In the genomic region with DNA sequence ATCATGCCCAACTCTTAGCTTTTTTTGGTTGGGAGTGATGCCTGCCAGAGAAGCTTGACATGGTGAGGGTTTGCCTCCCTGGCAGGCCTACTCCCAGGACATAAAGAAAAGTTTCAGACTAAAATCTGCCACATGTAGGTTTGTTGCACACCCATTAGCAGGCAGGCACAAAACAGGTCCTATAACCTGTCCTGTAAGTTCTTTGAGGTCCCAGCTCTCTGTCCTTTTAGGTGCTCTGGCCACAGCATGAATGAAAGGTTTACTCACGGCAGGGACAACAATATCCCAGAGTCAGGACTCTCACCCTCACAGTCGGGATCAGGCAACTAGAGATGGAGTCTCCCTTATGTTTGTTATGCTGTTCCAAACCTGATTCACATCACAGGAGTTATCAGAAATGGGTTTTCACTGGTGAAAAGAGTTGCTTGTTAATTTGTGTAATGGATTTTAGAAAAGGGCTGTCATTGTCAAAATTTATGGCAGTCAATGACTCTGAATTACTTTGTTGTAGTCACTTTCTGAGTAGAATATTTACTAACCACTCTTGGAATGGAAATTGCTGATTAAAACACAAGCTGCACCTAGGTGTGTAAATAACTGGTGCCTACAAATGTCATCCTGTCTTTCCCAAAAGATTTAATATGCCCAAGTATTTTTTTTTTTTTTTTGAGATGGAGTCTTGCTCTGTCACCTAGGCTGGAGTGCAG, we compare ENCODE assay signal across 1 cellular context.
A peak's percentile ranks its signal among the peaks of the same experiment; 100 is the strongest.
TF ChIP-seq lines count a peak whose summit lies in the region.

No MANE protein-coding gene starts in this region.

TF ChIP-seq in HEK293, 187 proteins besides CTCF, POLR2A, EP300 and RAD21 (continued from another document):
- TF ChIP-seq, protein P1, sequence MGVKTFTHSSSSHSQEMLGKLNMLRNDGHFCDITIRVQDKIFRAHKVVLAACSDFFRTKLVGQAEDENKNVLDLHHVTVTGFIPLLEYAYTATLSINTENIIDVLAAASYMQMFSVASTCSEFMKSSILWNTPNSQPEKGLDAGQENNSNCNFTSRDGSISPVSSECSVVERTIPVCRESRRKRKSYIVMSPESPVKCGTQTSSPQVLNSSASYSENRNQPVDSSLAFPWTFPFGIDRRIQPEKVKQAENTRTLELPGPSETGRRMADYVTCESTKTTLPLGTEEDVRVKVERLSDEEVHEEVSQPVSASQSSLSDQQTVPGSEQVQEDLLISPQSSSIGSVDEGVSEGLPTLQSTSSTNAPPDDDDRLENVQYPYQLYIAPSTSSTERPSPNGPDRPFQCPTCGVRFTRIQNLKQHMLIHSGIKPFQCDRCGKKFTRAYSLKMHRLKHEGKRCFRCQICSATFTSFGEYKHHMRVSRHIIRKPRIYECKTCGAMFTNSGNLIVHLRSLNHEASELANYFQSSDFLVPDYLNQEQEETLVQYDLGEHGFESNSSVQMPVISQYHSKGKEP (tag by site-specific recombination; IDR thresholded peaks at IDR 0.05): no peak
- TF ChIP-seq ZNF221 (tag by site-specific recombination; IDR thresholded peaks at IDR 0.05; ENCODE audit: borderline replicate concordance) (no peak), ZFP3 (tag by site-specific recombination; IDR thresholded peaks at IDR 0.05; ENCODE audit: low read depth) (no peak), ZNF292 (tag by site-specific recombination; IDR thresholded peaks at IDR 0.05; ENCODE audit: borderline replicate concordance, low read depth) (no peak), ZNF366 (tag by site-specific recombination; conservative IDR thresholded peaks at IDR 0.05) (no peak), ZNF561 (tag by site-specific recombination; IDR thresholded peaks at IDR 0.05; ENCODE audit: borderline replicate concordance) (no peak), ZNF654 (tag by site-specific recombination; IDR thresholded peaks at IDR 0.05; ENCODE audit: low read depth) (no peak), ZIC2 (tag by site-specific recombination; IDR thresholded peaks at IDR 0.05) (no peak), ZNF114 (tag by site-specific recombination; IDR thresholded peaks at IDR 0.05) (no peak), ZNF600 (tag by site-specific recombination; IDR thresholded peaks at IDR 0.05) (peak; percentile 36; the same call in 1 of the 2 replicates), ZNF174 (tag by site-specific recombination; IDR thresholded peaks at IDR 0.05) (no peak), ZNF544 (tag by site-specific recombination; IDR thresholded peaks at IDR 0.05) (no peak), ZBTB8A (tag by site-specific recombination; IDR thresholded peaks at IDR 0.05) (no peak), HOXD13 (CRISPR knock-in tag; IDR thresholded peaks at IDR 0.05; ENCODE audit: borderline replicate concordance) (no peak), ZNF48 (tag by site-specific recombination; IDR thresholded peaks at IDR 0.05) (no peak), OVOL3 (tag by site-specific recombination; IDR thresholded peaks at IDR 0.05) (no peak), IKZF3 (tag by site-specific recombination; IDR thresholded peaks at IDR 0.05) (no peak), ZNF830 (tag by site-specific recombination; IDR thresholded peaks at IDR 0.05; ENCODE audit: low read depth) (no peak), ZNF302 (tag by site-specific recombination; IDR thresholded peaks at IDR 0.05; ENCODE audit: low read depth) (no peak)
- TF ChIP-seq, protein P2, sequence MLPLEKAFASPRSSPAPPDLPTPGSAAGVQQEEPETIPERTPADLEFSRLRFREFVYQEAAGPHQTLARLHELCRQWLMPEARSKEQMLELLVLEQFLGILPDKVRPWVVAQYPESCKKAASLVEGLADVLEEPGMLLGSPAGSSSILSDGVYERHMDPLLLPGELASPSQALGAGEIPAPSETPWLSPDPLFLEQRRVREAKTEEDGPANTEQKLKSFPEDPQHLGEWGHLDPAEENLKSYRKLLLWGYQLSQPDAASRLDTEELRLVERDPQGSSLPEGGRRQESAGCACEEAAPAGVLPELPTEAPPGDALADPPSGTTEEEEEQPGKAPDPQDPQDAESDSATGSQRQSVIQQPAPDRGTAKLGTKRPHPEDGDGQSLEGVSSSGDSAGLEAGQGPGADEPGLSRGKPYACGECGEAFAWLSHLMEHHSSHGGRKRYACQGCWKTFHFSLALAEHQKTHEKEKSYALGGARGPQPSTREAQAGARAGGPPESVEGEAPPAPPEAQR (tag by site-specific recombination; IDR thresholded peaks at IDR 0.05): no peak
- TF ChIP-seq, protein P3, sequence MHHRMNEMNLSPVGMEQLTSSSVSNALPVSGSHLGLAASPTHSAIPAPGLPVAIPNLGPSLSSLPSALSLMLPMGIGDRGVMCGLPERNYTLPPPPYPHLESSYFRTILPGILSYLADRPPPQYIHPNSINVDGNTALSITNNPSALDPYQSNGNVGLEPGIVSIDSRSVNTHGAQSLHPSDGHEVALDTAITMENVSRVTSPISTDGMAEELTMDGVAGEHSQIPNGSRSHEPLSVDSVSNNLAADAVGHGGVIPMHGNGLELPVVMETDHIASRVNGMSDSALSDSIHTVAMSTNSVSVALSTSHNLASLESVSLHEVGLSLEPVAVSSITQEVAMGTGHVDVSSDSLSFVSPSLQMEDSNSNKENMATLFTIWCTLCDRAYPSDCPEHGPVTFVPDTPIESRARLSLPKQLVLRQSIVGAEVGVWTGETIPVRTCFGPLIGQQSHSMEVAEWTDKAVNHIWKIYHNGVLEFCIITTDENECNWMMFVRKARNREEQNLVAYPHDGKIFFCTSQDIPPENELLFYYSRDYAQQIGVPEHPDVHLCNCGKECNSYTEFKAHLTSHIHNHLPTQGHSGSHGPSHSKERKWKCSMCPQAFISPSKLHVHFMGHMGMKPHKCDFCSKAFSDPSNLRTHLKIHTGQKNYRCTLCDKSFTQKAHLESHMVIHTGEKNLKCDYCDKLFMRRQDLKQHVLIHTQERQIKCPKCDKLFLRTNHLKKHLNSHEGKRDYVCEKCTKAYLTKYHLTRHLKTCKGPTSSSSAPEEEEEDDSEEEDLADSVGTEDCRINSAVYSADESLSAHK (tag by site-specific recombination; IDR thresholded peaks at IDR 0.05): no peak
- TF ChIP-seq, protein P4, sequence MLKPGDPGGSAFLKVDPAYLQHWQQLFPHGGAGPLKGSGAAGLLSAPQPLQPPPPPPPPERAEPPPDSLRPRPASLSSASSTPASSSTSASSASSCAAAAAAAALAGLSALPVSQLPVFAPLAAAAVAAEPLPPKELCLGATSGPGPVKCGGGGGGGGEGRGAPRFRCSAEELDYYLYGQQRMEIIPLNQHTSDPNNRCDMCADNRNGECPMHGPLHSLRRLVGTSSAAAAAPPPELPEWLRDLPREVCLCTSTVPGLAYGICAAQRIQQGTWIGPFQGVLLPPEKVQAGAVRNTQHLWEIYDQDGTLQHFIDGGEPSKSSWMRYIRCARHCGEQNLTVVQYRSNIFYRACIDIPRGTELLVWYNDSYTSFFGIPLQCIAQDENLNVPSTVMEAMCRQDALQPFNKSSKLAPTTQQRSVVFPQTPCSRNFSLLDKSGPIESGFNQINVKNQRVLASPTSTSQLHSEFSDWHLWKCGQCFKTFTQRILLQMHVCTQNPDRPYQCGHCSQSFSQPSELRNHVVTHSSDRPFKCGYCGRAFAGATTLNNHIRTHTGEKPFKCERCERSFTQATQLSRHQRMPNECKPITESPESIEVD (tag by site-specific recombination; IDR thresholded peaks at IDR 0.05): peak; percentile 73
- TF ChIP-seq, protein P5, sequence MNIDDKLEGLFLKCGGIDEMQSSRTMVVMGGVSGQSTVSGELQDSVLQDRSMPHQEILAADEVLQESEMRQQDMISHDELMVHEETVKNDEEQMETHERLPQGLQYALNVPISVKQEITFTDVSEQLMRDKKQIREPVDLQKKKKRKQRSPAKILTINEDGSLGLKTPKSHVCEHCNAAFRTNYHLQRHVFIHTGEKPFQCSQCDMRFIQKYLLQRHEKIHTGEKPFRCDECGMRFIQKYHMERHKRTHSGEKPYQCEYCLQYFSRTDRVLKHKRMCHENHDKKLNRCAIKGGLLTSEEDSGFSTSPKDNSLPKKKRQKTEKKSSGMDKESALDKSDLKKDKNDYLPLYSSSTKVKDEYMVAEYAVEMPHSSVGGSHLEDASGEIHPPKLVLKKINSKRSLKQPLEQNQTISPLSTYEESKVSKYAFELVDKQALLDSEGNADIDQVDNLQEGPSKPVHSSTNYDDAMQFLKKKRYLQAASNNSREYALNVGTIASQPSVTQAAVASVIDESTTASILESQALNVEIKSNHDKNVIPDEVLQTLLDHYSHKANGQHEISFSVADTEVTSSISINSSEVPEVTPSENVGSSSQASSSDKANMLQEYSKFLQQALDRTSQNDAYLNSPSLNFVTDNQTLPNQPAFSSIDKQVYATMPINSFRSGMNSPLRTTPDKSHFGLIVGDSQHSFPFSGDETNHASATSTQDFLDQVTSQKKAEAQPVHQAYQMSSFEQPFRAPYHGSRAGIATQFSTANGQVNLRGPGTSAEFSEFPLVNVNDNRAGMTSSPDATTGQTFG (tag by site-specific recombination; IDR thresholded peaks at IDR 0.05; ENCODE audit: borderline replicate concordance): no peak
- TF ChIP-seq, protein P6, sequence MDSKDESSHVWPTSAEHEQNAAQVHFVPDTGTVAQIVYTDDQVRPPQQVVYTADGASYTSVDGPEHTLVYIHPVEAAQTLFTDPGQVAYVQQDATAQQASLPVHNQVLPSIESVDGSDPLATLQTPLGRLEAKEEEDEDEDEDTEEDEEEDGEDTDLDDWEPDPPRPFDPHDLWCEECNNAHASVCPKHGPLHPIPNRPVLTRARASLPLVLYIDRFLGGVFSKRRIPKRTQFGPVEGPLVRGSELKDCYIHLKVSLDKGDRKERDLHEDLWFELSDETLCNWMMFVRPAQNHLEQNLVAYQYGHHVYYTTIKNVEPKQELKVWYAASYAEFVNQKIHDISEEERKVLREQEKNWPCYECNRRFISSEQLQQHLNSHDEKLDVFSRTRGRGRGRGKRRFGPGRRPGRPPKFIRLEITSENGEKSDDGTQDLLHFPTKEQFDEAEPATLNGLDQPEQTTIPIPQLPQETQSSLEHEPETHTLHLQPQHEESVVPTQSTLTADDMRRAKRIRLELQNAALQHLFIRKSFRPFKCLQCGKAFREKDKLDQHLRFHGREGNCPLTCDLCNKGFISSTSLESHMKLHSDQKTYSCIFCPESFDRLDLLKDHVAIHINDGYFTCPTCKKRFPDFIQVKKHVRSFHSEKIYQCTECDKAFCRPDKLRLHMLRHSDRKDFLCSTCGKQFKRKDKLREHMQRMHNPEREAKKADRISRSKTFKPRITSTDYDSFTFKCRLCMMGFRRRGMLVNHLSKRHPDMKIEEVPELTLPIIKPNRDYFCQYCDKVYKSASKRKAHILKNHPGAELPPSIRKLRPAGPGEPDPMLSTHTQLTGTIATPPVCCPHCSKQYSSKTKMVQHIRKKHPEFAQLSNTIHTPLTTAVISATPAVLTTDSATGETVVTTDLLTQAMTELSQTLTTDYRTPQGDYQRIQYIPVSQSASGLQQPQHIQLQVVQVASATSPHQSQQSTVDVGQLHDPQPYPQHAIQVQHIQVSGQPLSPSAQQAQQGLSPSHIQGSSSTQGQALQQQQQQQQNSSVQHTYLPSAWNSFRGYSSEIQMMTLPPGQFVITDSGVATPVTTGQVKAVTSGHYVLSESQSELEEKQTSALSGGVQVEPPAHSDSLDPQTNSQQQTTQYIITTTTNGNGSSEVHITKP (tag by site-specific recombination; IDR thresholded peaks at IDR 0.05): no peak
- TF ChIP-seq, protein P7, sequence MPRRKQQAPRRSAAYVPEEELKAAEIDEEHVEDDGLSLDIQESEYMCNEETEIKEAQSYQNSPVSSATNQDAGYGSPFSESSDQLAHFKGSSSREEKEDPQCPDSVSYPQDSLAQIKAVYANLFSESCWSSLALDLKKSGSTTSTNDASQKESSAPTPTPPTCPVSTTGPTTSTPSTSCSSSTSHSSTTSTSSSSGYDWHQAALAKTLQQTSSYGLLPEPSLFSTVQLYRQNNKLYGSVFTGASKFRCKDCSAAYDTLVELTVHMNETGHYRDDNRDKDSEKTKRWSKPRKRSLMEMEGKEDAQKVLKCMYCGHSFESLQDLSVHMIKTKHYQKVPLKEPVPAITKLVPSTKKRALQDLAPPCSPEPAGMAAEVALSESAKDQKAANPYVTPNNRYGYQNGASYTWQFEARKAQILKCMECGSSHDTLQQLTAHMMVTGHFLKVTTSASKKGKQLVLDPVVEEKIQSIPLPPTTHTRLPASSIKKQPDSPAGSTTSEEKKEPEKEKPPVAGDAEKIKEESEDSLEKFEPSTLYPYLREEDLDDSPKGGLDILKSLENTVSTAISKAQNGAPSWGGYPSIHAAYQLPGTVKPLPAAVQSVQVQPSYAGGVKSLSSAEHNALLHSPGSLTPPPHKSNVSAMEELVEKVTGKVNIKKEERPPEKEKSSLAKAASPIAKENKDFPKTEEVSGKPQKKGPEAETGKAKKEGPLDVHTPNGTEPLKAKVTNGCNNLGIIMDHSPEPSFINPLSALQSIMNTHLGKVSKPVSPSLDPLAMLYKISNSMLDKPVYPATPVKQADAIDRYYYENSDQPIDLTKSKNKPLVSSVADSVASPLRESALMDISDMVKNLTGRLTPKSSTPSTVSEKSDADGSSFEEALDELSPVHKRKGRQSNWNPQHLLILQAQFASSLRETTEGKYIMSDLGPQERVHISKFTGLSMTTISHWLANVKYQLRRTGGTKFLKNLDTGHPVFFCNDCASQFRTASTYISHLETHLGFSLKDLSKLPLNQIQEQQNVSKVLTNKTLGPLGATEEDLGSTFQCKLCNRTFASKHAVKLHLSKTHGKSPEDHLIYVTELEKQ (tag by site-specific recombination; IDR thresholded peaks at IDR 0.05; ENCODE audit: borderline replicate concordance): no peak
TF ChIP-seq in HEK293: peak in this region for 6.
